ENCODE assay signal across 19 cellular contexts in the genomic region with DNA sequence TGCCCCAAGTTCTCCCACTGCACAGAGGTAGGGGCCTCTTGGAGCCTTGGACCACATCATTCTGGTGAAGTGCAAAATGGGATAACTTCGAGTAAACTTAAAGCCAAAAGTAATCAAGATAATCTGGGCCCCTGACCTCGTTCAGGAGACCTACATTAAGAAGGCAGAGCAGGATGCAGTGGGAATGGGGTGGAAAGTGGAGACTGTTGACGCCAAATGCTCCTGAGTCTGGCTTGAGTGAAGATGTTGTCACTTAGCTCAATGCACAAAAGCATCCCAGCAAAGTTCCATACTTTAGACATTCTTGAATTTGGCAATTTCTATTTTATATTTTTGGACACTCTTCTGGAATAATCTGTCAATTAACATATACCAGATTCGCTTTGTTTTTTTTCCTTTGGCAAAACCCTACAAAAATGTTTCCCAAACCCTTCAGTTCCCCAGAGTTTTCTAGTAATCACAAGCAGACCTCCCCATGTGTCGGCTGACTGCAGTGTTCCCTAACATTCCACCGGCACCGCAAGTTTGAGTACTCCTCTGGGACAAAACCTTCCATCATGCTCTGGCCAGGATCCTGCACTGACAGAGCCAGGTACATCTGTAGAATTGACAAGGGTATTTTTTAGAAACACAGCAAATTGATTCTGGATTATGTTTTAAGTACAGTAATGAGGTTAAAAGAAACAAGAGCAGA.
DNase-seq lines count a peak whose midpoint lies in the region; ATAC-seq and TF ChIP-seq lines count a peak whose summit lies in the region.
"Had no signal": no experiment of that assay in that cellular context is flagged by ENCODE, and none has a peak within 500 bp of the region (broad histone marks: within the 10 kb centered on the region; RNA-seq: fewer than 3 reads in every experiment).

No MANE protein-coding gene starts in this region.

- intact Hi-C loops in esophagus muscularis mucosa (cut with DNase I) (no loop called here), left ventricle myocardium superior (cut with micrococcal nuclease) (no loop called here)

- no peaks in the 10 kb centered on the region for H3K36me3 ChIP-seq in esophagus muscularis mucosa
- no peaks in the 10 kb centered on the region for H3K36me3 ChIP-seq in suprapubic skin
- H3K36me3 ChIP-seq: SJSA1 had no signal

- H3K27me3 ChIP-seq in esophagus muscularis mucosa (no peaks in the 10 kb centered on the region), suprapubic skin (no peaks in the 10 kb centered on the region)
- H3K27me3 ChIP-seq: SJSA1 had no signal

- peak; percentile 84 for ATAC-seq in left ventricle myocardium superior
- ATAC-seq in activated T-cell treated with anti-CD3 and anti-CD28 coated beads, Interleukin-2, amount 50 U/mL, for 4 hours, result no peak

- no peaks in the 10 kb centered on the region for H3K9me3 Mint-ChIP-seq in activated T-cell treated with anti-CD3 and anti-CD28 coated beads, Interleukin-2, amount 50 U/mL, for 4 hours

- peaks cover 4% of the 10 kb centered on the region for H3K27me3 Mint-ChIP-seq in activated T-cell treated with anti-CD3 and anti-CD28 coated beads, Interleukin-2, amount 50 U/mL, for 4 hours (ENCODE audit: low read depth)

- TF ChIP-seq EP300 in esophagus muscularis mucosa (IDR thresholded peaks at IDR 0.05) (no peak), suprapubic skin (IDR thresholded peaks at IDR 0.05) (no peak)

- H3K4me1 Mint-ChIP-seq in activated T-cell treated with anti-CD3 and anti-CD28 coated beads, Interleukin-2, amount 50 U/mL, for 4 hours (ENCODE audit: low read depth), result no peaks in the 10 kb centered on the region

- no peaks in the 10 kb centered on the region for H3K4me1 ChIP-seq in esophagus muscularis mucosa
- peaks cover 15% of the 10 kb centered on the region for H3K4me1 ChIP-seq in suprapubic skin
- H3K4me1 ChIP-seq: SJSA1 had no signal

- H3K9me3 ChIP-seq in esophagus muscularis mucosa (no peaks in the 10 kb centered on the region), suprapubic skin (no peaks in the 10 kb centered on the region)
- H3K9me3 ChIP-seq: SJSA1 had no signal

- H3K36me3 Mint-ChIP-seq in activated T-cell treated with anti-CD3 and anti-CD28 coated beads, Interleukin-2, amount 50 U/mL, for 4 hours (ENCODE audit: insufficient read depth), result no peaks in the 10 kb centered on the region

- 72% methylated on average over 7 of the region's 7 CpGs for WGBS in esophagus muscularis mucosa
- 59% methylated on average over 7 of the region's 7 CpGs for WGBS in suprapubic skin

- H3K4me3 ChIP-seq in esophagus muscularis mucosa (no peak overlapping the region), suprapubic skin (no peak overlapping the region), coronary artery (no peak overlapping the region)
- H3K4me3 ChIP-seq: SJSA1 had no signal

- no peak for TF ChIP-seq CTCF in esophagus muscularis mucosa (IDR thresholded peaks at IDR 0.05)
- no peak for TF ChIP-seq CTCF in suprapubic skin (IDR thresholded peaks at IDR 0.05)
- no peak for TF ChIP-seq CTCF in coronary artery (IDR thresholded peaks at IDR 0.05)

- DNase-seq in AG20443 (ENCODE audit: low spot score) (peak; percentile 41), esophagus muscularis mucosa (ENCODE audit: extremely low spot score) (peak; percentile 14), left ventricle myocardium superior (no peak), suprapubic skin (ENCODE audit: low spot score in 2 of 2) (no peak), NCI-H446 treated with DMSO at 0.1 percent for 48 hours (lab: John Stamatoyannopoulos, UW) (no peak), coronary artery (ENCODE audit: low spot score) (no peak)
- no peak for DNase-seq in activated T-cell treated with anti-CD3 and anti-CD28 coated beads, Interleukin-2, amount 50 U/mL, for 4 hours
- DNase-seq: Calu3, DMS79 treated with DMSO at 0.1 percent for 48 hours, GF-D8, NCI-H1048, NCI-H1417, NCI-H1694 treated with DMSO at 0.1 percent for 48 hours, NCI-H2081 treated with DMSO at 0.1 percent for 48 hours, NCI-H2171, NCI-H345, NCI-H524, NCI-H774 had no signal

- TF ChIP-seq POLR2A in esophagus muscularis mucosa (IDR thresholded peaks at IDR 0.05; ENCODE audit: low read depth) (no peak), suprapubic skin (IDR thresholded peaks at IDR 0.05) (no peak)

- H3K27ac ChIP-seq in esophagus muscularis mucosa (replicated peaks in 1 of 4) (no peak overlapping the region), suprapubic skin (peak overlapping the region; percentile 16), coronary artery (no peak overlapping the region)
- H3K27ac ChIP-seq: SJSA1 had no signal

- H3K4me3 Mint-ChIP-seq in activated T-cell treated with anti-CD3 and anti-CD28 coated beads, Interleukin-2, amount 50 U/mL, for 4 hours, result no peak overlapping the region

Comparison
In these comparisons a context has a peak if more than half of its experiments do, and no peak if none do; other contexts are left out.
1. DNase-seq: peak in AG20443 (single experiment) and esophagus muscularis mucosa (single experiment); none in left ventricle myocardium superior (single experiment), suprapubic skin (0 of 2), activated T-cell treated with anti-CD3 and anti-CD28 coated beads, Interleukin-2, amount 50 U/mL, for 4 hours (single experiment), NCI-H446 treated with DMSO at 0.1 percent for 48 hours (single experiment) and coronary artery (single experiment).